In the genomic region with DNA sequence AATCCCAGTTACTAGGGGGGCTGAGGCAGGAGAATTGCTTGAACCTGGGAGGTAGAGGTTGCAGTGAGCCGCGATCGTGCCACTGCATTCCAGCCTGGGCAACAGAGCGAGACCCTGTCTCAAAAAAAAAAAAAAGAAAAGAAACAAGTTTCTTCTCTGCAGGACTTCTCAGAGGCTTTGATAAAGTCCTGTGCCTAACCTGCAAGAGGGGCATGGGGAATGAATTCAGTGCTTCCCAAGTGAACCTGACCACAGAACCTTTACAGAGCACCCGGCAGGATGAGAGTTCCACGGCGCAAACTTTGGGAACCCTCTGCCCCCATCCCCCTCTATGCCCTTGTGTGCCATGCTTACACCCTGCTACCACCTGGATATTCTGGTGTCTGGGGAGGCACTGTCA, we compare ENCODE assay signal across 20 cellular contexts.
"Had no signal": no experiment of that assay in that cellular context is flagged by ENCODE, and none has a peak within 500 bp of the region (broad histone marks: within the 10 kb centered on the region; RNA-seq: fewer than 3 reads in every experiment).

No MANE protein-coding gene starts in this region.

- H3K9me3 ChIP-seq: SK-N-SH had no signal

- FAIRE-seq: RCC 7860 had no signal

- H3K9ac ChIP-seq: KMS-11, SK-N-SH had no signal

- DNase-seq: Kasumi-1, MM.1S, NCI-H1092 treated with DMSO at 0.1 percent for 48 hours, NCI-H1436, NCI-H187, NCI-H2029, NCI-H2081 treated with DMSO at 0.1 percent for 48 hours, NCI-H2171, NCI-H226, NCI-H446, NCI-H510A, NCI-H524 treated with DMSO at 0.1 percent for 48 hours, NCI-H69, NCI-H774, Right ventricle myocardium superior, RPMI8226, SK-N-SH, SW 1271 had no signal

- H3K27ac ChIP-seq: KMS-11 had no signal

- H3K4me2 ChIP-seq: KMS-11, SK-N-SH had no signal
